Comparison of ENCODE assay signal across 8 cellular contexts in genomic region chr2:88265352-88265960, GRCh38.
A peak's percentile ranks its signal among the peaks of the same experiment; 100 is the strongest.
DNase-seq lines count a peak whose midpoint lies in the region; ATAC-seq and TF ChIP-seq lines count a peak whose summit lies in the region.

No MANE protein-coding gene starts in this region.

- H3K23ac ChIP-seq in H9 (ENCODE audit: insufficient read length, low read depth, low read length): no peak overlapping the region

- H3K4ac ChIP-seq in H9 (ENCODE audit: low read depth, low read length): no peak overlapping the region

- H4K20me1 ChIP-seq in H9 (ENCODE audit: control insufficient read depth, insufficient read depth, insufficient read length): no peaks in the 10 kb centered on the region

- H3K9ac ChIP-seq in H9 (ENCODE audit: extremely low read depth, insufficient read length, low read length): no peak overlapping the region

- no peak overlapping the region for H3K4me3 Mint-ChIP-seq in H9

- DNase-seq in Ammon's horn (ENCODE audit: low spot score) (peak; percentile 41), NOMO-1 treated with DMSO at 0.1 percent for 48 hours (lab: John Stamatoyannopoulos, UW; ENCODE audit: unreplicated experiment) (peak; percentile 72), foreskin keratinocyte (peak in 1 of 2 donors; percentile 24), omental fat pad (ENCODE audit: low spot score) (no peak), suprapubic skin (ENCODE audit: low spot score in 2 of 2) (no peak), H9 (no peak)

- H3K4me1 Mint-ChIP-seq in H9: peaks cover 6 to 10% of the 10 kb centered on the region in 2 experiments; a peak in 3 of 4 replicates

- H3K4me3 ChIP-seq in suprapubic skin: no peak overlapping the region

- no peak overlapping the region for H2AFZ ChIP-seq in H9 (ENCODE audit: low read length)

- no peak overlapping the region for H2AK5ac ChIP-seq in H9 (ENCODE audit: insufficient read length, low read length)

- ATAC-seq in GM21381 (IDR thresholded peaks at IDR 0.05; ENCODE audit: unreplicated experiment) (peak; percentile 91), foreskin keratinocyte (peak; percentile 59), omental fat pad (ENCODE audit: low FRiP score) (no peak), GM18873 (IDR thresholded peaks at IDR 0.05; ENCODE audit: low FRiP score, unreplicated experiment) (no peak)

- no peaks in the 10 kb centered on the region for H3K9me3 ChIP-seq in suprapubic skin
- H3K9me3 ChIP-seq in H9 (ENCODE audit: control insufficient read depth, low read depth, low read length): no peaks in the 10 kb centered on the region

- no peak overlapping the region for H2BK12ac ChIP-seq in H9 (ENCODE audit: insufficient read length, low read depth, low read length)

- no peak overlapping the region for H4K5ac ChIP-seq in H9 (ENCODE audit: insufficient read length, low read depth, low read length)

- no peak overlapping the region for H3K4me2 ChIP-seq in H9 (ENCODE audit: insufficient read depth, insufficient read length, low read length)

- peaks cover 4 to 11% (median 4%) of the 10 kb centered on the region in 3 experiments; a peak in 4 of 7 replicates for H3K36me3 Mint-ChIP-seq in H9 (ENCODE audit: insufficient read depth in 1 of 3, low read depth in 3 of 3)

- H3K79me2 ChIP-seq in H9 (ENCODE audit: insufficient read depth, low read length): no peaks in the 10 kb centered on the region

- no peaks in the 10 kb centered on the region for H3K23me2 ChIP-seq in H9 (ENCODE audit: insufficient read length, low read depth, low read length, poor library complexity, severe bottlenecking)

- H2BK5ac ChIP-seq in H9 (ENCODE audit: insufficient read length, low read length): no peak overlapping the region

- H2BK120ac ChIP-seq in H9 (ENCODE audit: low read depth, low read length, poor library complexity, severe bottlenecking): no peak overlapping the region

- H3K27ac Mint-ChIP-seq in H9: no peak overlapping the region

- no peak for TF ChIP-seq POLR2A in suprapubic skin (IDR thresholded peaks at IDR 0.05)

- H4K8ac ChIP-seq in H9 (replicated peaks; ENCODE audit: insufficient read length, low read depth, low read length): no peak overlapping the region

- H3K36me3 ChIP-seq in suprapubic skin: no peaks in the 10 kb centered on the region

- TF ChIP-seq CTCF in foreskin keratinocyte (conservative IDR thresholded peaks at IDR 0.05) (no peak), omental fat pad (IDR thresholded peaks at IDR 0.05) (no peak), suprapubic skin (IDR thresholded peaks at IDR 0.05) (no peak), H9 (conservative IDR thresholded peaks at IDR 0.05) (no peak)

- no peak overlapping the region for H3K14ac ChIP-seq in H9 (ENCODE audit: insufficient read depth, low read length)

- peaks cover 17% of the 10 kb centered on the region in 2 experiments; a peak in 4 of 5 replicates for H3K9me3 Mint-ChIP-seq in H9

- no peaks in the 10 kb centered on the region for H3K79me1 ChIP-seq in H9 (ENCODE audit: insufficient read depth, low read depth, low read length, poor library complexity, severe bottlenecking)

- H3K27ac ChIP-seq in foreskin keratinocyte: no peak overlapping the region
- H3K27ac ChIP-seq in suprapubic skin: no peak overlapping the region
- H3K27ac ChIP-seq in H9 (ENCODE audit: insufficient read length, low read depth, low read length): no peak overlapping the region

- no peak overlapping the region for H3K18ac ChIP-seq in H9 (ENCODE audit: insufficient read length, low read depth, low read length)

- H2BK20ac ChIP-seq in H9 (ENCODE audit: low read depth, low read length, poor library complexity, severe bottlenecking): no peak overlapping the region

- WGBS in suprapubic skin: 28% methylated on average over 4 of the region's 4 CpGs
- no CpG with 5 or more reads among the region's 4 CpGs for WGBS in H9 (ENCODE audit: extremely low coverage, insufficient read length, low lambda C conversion rate)

- H4K91ac ChIP-seq in H9 (ENCODE audit: insufficient read length, low read depth, low read length): no peak overlapping the region

- H3K4me1 ChIP-seq in foreskin keratinocyte (no peaks in the 10 kb centered on the region), suprapubic skin (peaks cover 14% of the 10 kb centered on the region), H9 (ENCODE audit: insufficient read depth, low read length) (no peaks in the 10 kb centered on the region)

- H3K27me3 Mint-ChIP-seq in H9 (ENCODE audit: low read depth): peaks cover 6% of the 10 kb centered on the region; the same call in 1 of the 2 replicates

- H3K27me3 ChIP-seq in foreskin keratinocyte: peaks cover 22% of the 10 kb centered on the region
- no peaks in the 10 kb centered on the region for H3K27me3 ChIP-seq in suprapubic skin
- H3K27me3 ChIP-seq in H9 (ENCODE audit: insufficient read depth, low read length): no peaks in the 10 kb centered on the region

- no peak overlapping the region for H3T11ph ChIP-seq in H9 (ENCODE audit: low read length)

- TF ChIP-seq EP300 in suprapubic skin (IDR thresholded peaks at IDR 0.05): no peak

- H2BK15ac ChIP-seq in H9 (ENCODE audit: low read depth, low read length): no peak overlapping the region

- no peak overlapping the region for H3K56ac ChIP-seq in H9 (ENCODE audit: insufficient read length, low read depth, low read length)

Comparison
In these comparisons a context has a peak if more than half of its experiments do, and no peak if none do; other contexts are left out.
1. DNase-seq: peak in Ammon's horn (single experiment) and NOMO-1 treated with DMSO at 0.1 percent for 48 hours (single experiment); none in omental fat pad (single experiment), suprapubic skin (0 of 2) and H9 (single experiment).
2. ATAC-seq: peak in GM21381 (single experiment) and foreskin keratinocyte (single experiment); none in omental fat pad (single experiment) and GM18873 (single experiment).